Comparison of ENCODE assay signal across 25 cellular contexts in the genomic region with DNA sequence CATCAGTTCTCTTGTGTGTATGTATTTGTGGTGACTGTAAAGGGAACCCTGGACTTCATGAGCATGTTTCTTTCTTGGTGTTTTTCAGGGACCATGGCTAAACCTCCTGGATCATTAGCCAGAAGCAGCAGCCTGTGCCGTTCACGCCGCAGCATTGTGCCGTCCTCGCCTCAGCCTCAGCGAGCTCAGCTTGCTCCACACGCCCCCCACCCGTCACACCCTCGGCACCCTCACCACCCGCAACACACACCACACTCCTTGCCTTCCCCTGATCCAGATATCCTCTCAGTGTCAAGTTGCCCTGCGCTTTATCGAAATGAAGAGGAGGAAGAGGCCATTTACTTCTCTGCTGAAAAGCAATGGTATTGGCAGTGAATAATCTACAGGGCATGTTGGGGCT.
DNase-seq lines count a peak whose midpoint lies in the region; ATAC-seq and TF ChIP-seq lines count a peak whose summit lies in the region.
"Had no signal": no experiment of that assay in that cellular context is flagged by ENCODE, and none has a peak within 500 bp of the region (broad histone marks: within the 10 kb centered on the region; RNA-seq: fewer than 3 reads in every experiment).

No MANE protein-coding gene starts in this region.

- H3K4me3 Mint-ChIP-seq in activated CD4-positive, alpha-beta memory T cell treated with anti-CD3 and anti-CD28 coated beads for 36 hours: no peak overlapping the region
- no peak overlapping the region for H3K4me3 Mint-ChIP-seq in activated CD4-positive, alpha-beta memory T cell treated with anti-CD3 and anti-CD28 coated beads, Interleukin-2, amount 10 ng/mL, durations not matched to agents 7 days and 5 days
- H3K4me3 Mint-ChIP-seq in T-helper 17 cell (no peak overlapping the region), endothelial cell (ENCODE audit: unreplicated experiment) (no peak overlapping the region)
- H3K4me3 Mint-ChIP-seq in natural killer cell treated with Interleukin-12 subunit alpha and Interleukin-12 subunit beta and Interleukin-15 and Interleukin-18, amount 100 ng/mL, for 72 hours: peak overlapping the region; percentile 55
- no peak overlapping the region for H3K4me3 Mint-ChIP-seq in stimulated activated memory B cell treated with anti-CD40 and anti-IgM and Interleukin-4, amounts not matched to agents 10 μg/mL and 1 μg/mL and 100 μg/mL, for 72 hours

- H3K36me3 Mint-ChIP-seq in activated CD4-positive, alpha-beta memory T cell treated with anti-CD3 and anti-CD28 coated beads for 36 hours: peaks cover 27% of the 10 kb centered on the region
- H3K36me3 Mint-ChIP-seq in activated CD4-positive, alpha-beta memory T cell treated with anti-CD3 and anti-CD28 coated beads, Interleukin-2, amount 10 ng/mL, durations not matched to agents 7 days and 5 days (ENCODE audit: low read depth): peaks cover 47% of the 10 kb centered on the region
- peaks cover 19% of the 10 kb centered on the region for H3K36me3 Mint-ChIP-seq in T-helper 17 cell (ENCODE audit: low read depth)
- H3K36me3 Mint-ChIP-seq in endothelial cell (ENCODE audit: low read depth, unreplicated experiment): peaks cover 14% of the 10 kb centered on the region
- H3K36me3 Mint-ChIP-seq in natural killer cell treated with Interleukin-12 subunit alpha and Interleukin-12 subunit beta and Interleukin-15 and Interleukin-18, amount 100 ng/mL, for 72 hours: peaks cover 19% of the 10 kb centered on the region
- H3K36me3 Mint-ChIP-seq in stimulated activated memory B cell treated with anti-CD40 and anti-IgM and Interleukin-4, amounts not matched to agents 10 μg/mL and 1 μg/mL and 100 μg/mL, for 72 hours: peaks cover 61% of the 10 kb centered on the region

- intact Hi-C loops in activated CD4-positive, alpha-beta memory T cell treated with anti-CD3 and anti-CD28 coated beads for 36 hours (cut with micrococcal nuclease): no loop called here

- peak overlapping the region; percentile 10 for H3K27ac Mint-ChIP-seq in activated CD4-positive, alpha-beta memory T cell treated with anti-CD3 and anti-CD28 coated beads for 36 hours
- no peak overlapping the region for H3K27ac Mint-ChIP-seq in activated CD4-positive, alpha-beta memory T cell treated with anti-CD3 and anti-CD28 coated beads, Interleukin-2, amount 10 ng/mL, durations not matched to agents 7 days and 5 days
- H3K27ac Mint-ChIP-seq in T-helper 17 cell (peak overlapping the region; percentile 61), endothelial cell (ENCODE audit: unreplicated experiment) (peak overlapping the region; percentile 50)
- H3K27ac Mint-ChIP-seq in natural killer cell treated with Interleukin-12 subunit alpha and Interleukin-12 subunit beta and Interleukin-15 and Interleukin-18, amount 100 ng/mL, for 72 hours: peak overlapping the region; percentile 52 to 61
- no peak overlapping the region for H3K27ac Mint-ChIP-seq in stimulated activated memory B cell treated with anti-CD40 and anti-IgM and Interleukin-4, amounts not matched to agents 10 μg/mL and 1 μg/mL and 100 μg/mL, for 72 hours

- no peak for DNase-seq in activated CD4-positive, alpha-beta memory T cell treated with anti-CD3 and anti-CD28 coated beads for 36 hours
- no peak for DNase-seq in activated CD4-positive, alpha-beta memory T cell treated with anti-CD3 and anti-CD28 coated beads, Interleukin-2, amount 10 ng/mL, durations not matched to agents 7 days and 5 days
- no peak for DNase-seq in T-helper 17 cell
- no peak for DNase-seq in endothelial cell (ENCODE audit: low spot score)
- DNase-seq in natural killer cell treated with Interleukin-12 subunit alpha and Interleukin-12 subunit beta and Interleukin-15 and Interleukin-18, amount 100 ng/mL, for 72 hours (ENCODE audit: low spot score): no peak
- DNase-seq in activated naive CD4-positive, alpha-beta T cell treated with anti-CD3 and anti-CD28 coated beads, Interleukin-2, amount 50 U/mL, for 16 hours: no peak
- DNase-seq: 8988T; AML-193; Calu3; CD8-positive, alpha-beta memory T cell; DMS153; GM23248; Karpas-422; MG63; NCI-H1417; NCI-H1694 treated with DMSO at 0.1 percent for 48 hours; NCI-H2081 treated with DMSO at 0.1 percent for 48 hours; NCI-H2171 treated with DMSO at 0.1 percent for 48 hours; NCI-H524 treated with DMSO at 0.1 percent for 48 hours; NCI-H82; SIG-M5 had no signal

- no peak for ATAC-seq in T-helper 17 cell
- peak; percentile 51 to 57 for ATAC-seq in natural killer cell treated with Interleukin-12 subunit alpha and Interleukin-12 subunit beta and Interleukin-15 and Interleukin-18, amount 100 ng/mL, for 72 hours
- no peak for ATAC-seq in stimulated activated memory B cell treated with anti-CD40 and anti-IgM and Interleukin-4, amounts not matched to agents 10 μg/mL and 1 μg/mL and 100 μg/mL, for 72 hours
- no peak for ATAC-seq in HG02884 (IDR thresholded peaks at IDR 0.05; ENCODE audit: unreplicated experiment)
- ATAC-seq: Panc1 had no signal

- peaks cover 12% of the 10 kb centered on the region for H3K4me1 Mint-ChIP-seq in activated CD4-positive, alpha-beta memory T cell treated with anti-CD3 and anti-CD28 coated beads for 36 hours (ENCODE audit: low read depth)
- H3K4me1 Mint-ChIP-seq in activated CD4-positive, alpha-beta memory T cell treated with anti-CD3 and anti-CD28 coated beads, Interleukin-2, amount 10 ng/mL, durations not matched to agents 7 days and 5 days: peaks cover 19% of the 10 kb centered on the region
- H3K4me1 Mint-ChIP-seq in T-helper 17 cell (peaks cover 21% of the 10 kb centered on the region), endothelial cell (ENCODE audit: unreplicated experiment) (peaks cover 12% of the 10 kb centered on the region)
- H3K4me1 Mint-ChIP-seq in natural killer cell treated with Interleukin-12 subunit alpha and Interleukin-12 subunit beta and Interleukin-15 and Interleukin-18, amount 100 ng/mL, for 72 hours (ENCODE audit: low read depth in 2 of 2): peaks cover 28 to 42% of the 10 kb centered on the region in 2 donors
- H3K4me1 Mint-ChIP-seq in stimulated activated memory B cell treated with anti-CD40 and anti-IgM and Interleukin-4, amounts not matched to agents 10 μg/mL and 1 μg/mL and 100 μg/mL, for 72 hours: no peaks in the 10 kb centered on the region

- no peaks in the 10 kb centered on the region for H3K27me3 Mint-ChIP-seq in activated CD4-positive, alpha-beta memory T cell treated with anti-CD3 and anti-CD28 coated beads for 36 hours
- no peaks in the 10 kb centered on the region for H3K27me3 Mint-ChIP-seq in activated CD4-positive, alpha-beta memory T cell treated with anti-CD3 and anti-CD28 coated beads, Interleukin-2, amount 10 ng/mL, durations not matched to agents 7 days and 5 days
- H3K27me3 Mint-ChIP-seq in T-helper 17 cell (no peaks in the 10 kb centered on the region), endothelial cell (ENCODE audit: unreplicated experiment) (no peaks in the 10 kb centered on the region)
- no peaks in the 10 kb centered on the region for H3K27me3 Mint-ChIP-seq in natural killer cell treated with Interleukin-12 subunit alpha and Interleukin-12 subunit beta and Interleukin-15 and Interleukin-18, amount 100 ng/mL, for 72 hours
- H3K27me3 Mint-ChIP-seq in stimulated activated memory B cell treated with anti-CD40 and anti-IgM and Interleukin-4, amounts not matched to agents 10 μg/mL and 1 μg/mL and 100 μg/mL, for 72 hours: no peaks in the 10 kb centered on the region
- H3K27me3 Mint-ChIP-seq: CD8-positive, alpha-beta memory T cell had no signal

- no peak for TF ChIP-seq CTCF in endothelial cell (IDR thresholded peaks at IDR 0.05; ENCODE audit: unreplicated experiment)

- CTCF ChIA-PET in activated CD4-positive, alpha-beta memory T cell treated with anti-CD3 and anti-CD28 coated beads for 36 hours (lab: Charles Lee): interaction anchor here (1.0 kb wide), 1 partner anchor 17 kb away, joined by 3 read pairs; no protein-coding TSS in a partner anchor
- CTCF ChIA-PET in activated CD4-positive, alpha-beta memory T cell treated with anti-CD3 and anti-CD28 coated beads, Interleukin-2, amount 10 ng/mL, durations not matched to agents 7 days and 5 days (lab: Charles Lee): no interaction called here

- H3K9me3 ChIP-seq in T-helper 17 cell (ENCODE audit: control insufficient read depth, low read length, poor library complexity, severe bottlenecking): no peaks in the 10 kb centered on the region
- H3K9me3 ChIP-seq: HAP-1, MG63 had no signal

- POLR2A ChIA-PET in activated CD4-positive, alpha-beta memory T cell treated with anti-CD3 and anti-CD28 coated beads for 36 hours (lab: Charles Lee): no interaction called here
- POLR2A ChIA-PET in activated CD4-positive, alpha-beta memory T cell treated with anti-CD3 and anti-CD28 coated beads, Interleukin-2, amount 10 ng/mL, durations not matched to agents 7 days and 5 days (lab: Charles Lee): no interaction called here

- peaks cover 2% of the 10 kb centered on the region for H3K9me3 Mint-ChIP-seq in activated CD4-positive, alpha-beta memory T cell treated with anti-CD3 and anti-CD28 coated beads for 36 hours
- peaks cover 2% of the 10 kb centered on the region for H3K9me3 Mint-ChIP-seq in activated CD4-positive, alpha-beta memory T cell treated with anti-CD3 and anti-CD28 coated beads, Interleukin-2, amount 10 ng/mL, durations not matched to agents 7 days and 5 days
- H3K9me3 Mint-ChIP-seq in endothelial cell (ENCODE audit: unreplicated experiment): no peaks in the 10 kb centered on the region
- no peaks in the 10 kb centered on the region for H3K9me3 Mint-ChIP-seq in natural killer cell treated with Interleukin-12 subunit alpha and Interleukin-12 subunit beta and Interleukin-15 and Interleukin-18, amount 100 ng/mL, for 72 hours
- peaks cover 3% of the 10 kb centered on the region for H3K9me3 Mint-ChIP-seq in stimulated activated memory B cell treated with anti-CD40 and anti-IgM and Interleukin-4, amounts not matched to agents 10 μg/mL and 1 μg/mL and 100 μg/mL, for 72 hours

Comparison
In these comparisons a context has a peak if more than half of its experiments do, and no peak if none do; other contexts are left out.
1. H3K27ac Mint-ChIP-seq: peak in activated CD4-positive, alpha-beta memory T cell treated with anti-CD3 and anti-CD28 coated beads for 36 hours (single experiment), T-helper 17 cell (single experiment), endothelial cell (single experiment) and natural killer cell treated with Interleukin-12 subunit alpha and Interleukin-12 subunit beta and Interleukin-15 and Interleukin-18, amount 100 ng/mL, for 72 hours (2 of 2); none in activated CD4-positive, alpha-beta memory T cell treated with anti-CD3 and anti-CD28 coated beads, Interleukin-2, amount 10 ng/mL, durations not matched to agents 7 days and 5 days (single experiment) and stimulated activated memory B cell treated with anti-CD40 and anti-IgM and Interleukin-4, amounts not matched to agents 10 μg/mL and 1 μg/mL and 100 μg/mL, for 72 hours (single experiment).
2. ATAC-seq: peak in natural killer cell treated with Interleukin-12 subunit alpha and Interleukin-12 subunit beta and Interleukin-15 and Interleukin-18, amount 100 ng/mL, for 72 hours (2 of 2); none in T-helper 17 cell (single experiment), stimulated activated memory B cell treated with anti-CD40 and anti-IgM and Interleukin-4, amounts not matched to agents 10 μg/mL and 1 μg/mL and 100 μg/mL, for 72 hours (single experiment) and HG02884 (single experiment).